Comparison of ENCODE assay signal across 8 cellular contexts in genomic region chr2:204145197-204146190, GRCh38.
A peak's percentile ranks its signal among the peaks of the same experiment; 100 is the strongest.
DNase-seq lines count a peak whose midpoint lies in the region; ATAC-seq lines count a peak whose summit lies in the region.

No MANE protein-coding gene starts in this region.

- peak; percentile 72 for DNase-seq in AG08396 (ENCODE audit: low spot score)
- peak; percentile 78 for DNase-seq in NCI-H2171 treated with DMSO at 0.1 percent for 48 hours (lab: John Stamatoyannopoulos, UW)
- DNase-seq in activated CD4-positive, CD25-positive, alpha-beta regulatory T cell treated with anti-CD3 and anti-CD28 coated beads, Interleukin-2, amount 50 U/mL, for 72 hours: peak; percentile 78
- peak; percentile 35 for DNase-seq in cerebellum (ENCODE audit: low spot score)
- DNase-seq in left kidney (ENCODE audit: low read depth, low spot score): peak; percentile 90
- DNase-seq in stimulated activated CD4-positive, alpha-beta T cell treated with anti-CD3 and anti-CD28 coated beads, Interleukin-2, amount 100 ng/mL, for 24 hours: peak; percentile 81 to 82

- ATAC-seq in GM18873 (IDR thresholded peaks at IDR 0.05; ENCODE audit: low FRiP score, unreplicated experiment) (peak; percentile 77), HG03139 (IDR thresholded peaks at IDR 0.05; ENCODE audit: unreplicated experiment) (peak; percentile 99)

Comparison
In these comparisons a context has a peak if more than half of its experiments do, and no peak if none do; other contexts are left out.
1. Peak in every context shown above with its lines: DNase-seq and ATAC-seq.
2. DNase-seq: peak in every context shown above with its lines; median percentile 90 in left kidney; 82 in stimulated activated CD4-positive, alpha-beta T cell treated with anti-CD3 and anti-CD28 coated beads, Interleukin-2, amount 100 ng/mL, for 24 hours; 78 in NCI-H2171 treated with DMSO at 0.1 percent for 48 hours; 78 in activated CD4-positive, CD25-positive, alpha-beta regulatory T cell treated with anti-CD3 and anti-CD28 coated beads, Interleukin-2, amount 50 U/mL, for 72 hours; 72 in AG08396; 35 in cerebellum.